Comparison of ENCODE assay signal across 29 cellular contexts in genomic region chr1:221933814-221934213, GRCh38.
DNase-seq lines count a peak whose midpoint lies in the region; ATAC-seq, FAIRE-seq and TF ChIP-seq lines count a peak whose summit lies in the region.
"Had no signal": no experiment of that assay in that cellular context is flagged by ENCODE, and none has a peak within 500 bp of the region (broad histone marks: within the 10 kb centered on the region; RNA-seq: fewer than 3 reads in every experiment).

No MANE protein-coding gene starts in this region.

- no peak for TF ChIP-seq RAD21 in A549 (conservative IDR thresholded peaks at IDR 0.05 in 1 of 2, IDR thresholded peaks at IDR 0.05 in 1 of 2)

- no peak for FAIRE-seq in A549 (lab: Jason Lieb, UNC)
- FAIRE-seq: A204.1 had no signal

- H3K4me3 ChIP-seq in A549, result no peak overlapping the region
- no peak overlapping the region for H3K4me3 ChIP-seq in HEK293 (ENCODE audit: low read depth, low read length)
- H3K4me3 ChIP-seq: BLaER1; BLaER1 treated with 17β-estradiol and CSF1 and Interleukin-3, amounts not matched to agents 10 nM and 100 nM had no signal

- CTCF ChIA-PET in A549 (lab: Yijun Ruan, JAX) (no interaction called here), HEK293 (lab: Yijun Ruan, JAX) (interaction anchor here (0.6 kb wide), 1 partner anchor 63 kb away, joined by 3 read pairs; no protein-coding TSS in a partner anchor)

- TF ChIP-seq POLR2A in A549 (IDR thresholded peaks at IDR 0.05; ENCODE audit: low read length), result no peak

- H3K4me1 ChIP-seq in A549, result no peaks in the 10 kb centered on the region
- H3K4me1 ChIP-seq in HEK293 (ENCODE audit: control insufficient read depth, insufficient read depth, low read length), result no peaks in the 10 kb centered on the region
- H3K4me1 ChIP-seq: BE2C, Caco-2 had no signal

- POLR2A ChIA-PET in A549 (lab: Yijun Ruan, JAX) (no interaction called here), HEK293 (lab: Yijun Ruan, JAX) (no interaction called here)

- DNase-seq in A549 (ENCODE audit: low read depth in 1 of 2, low spot score in 1 of 2), result no peak
- no peak for DNase-seq in stimulated activated naive CD4-positive, alpha-beta T cell treated with Interleukin-2 at 50 U/mL for 16 hours (lab: John Stamatoyannopoulos, UW)
- no peak for DNase-seq in SIG-M5 (lab: John Stamatoyannopoulos, UW)
- DNase-seq: 8988T; ACHN; AML-193; BE2C; C1 segment of cervical spinal cord; Caco-2; Calu3; CD4-positive, alpha-beta memory T cell; CD4-positive, alpha-beta T cell; CD4-positive, CD25-positive, alpha-beta regulatory T cell; CD8-positive, alpha-beta memory T cell; CD8-positive, alpha-beta T cell; COR-L47; DMS 273 treated with DMSO at 0.1 percent for 48 hours; DMS153; DMS53; DMS79; DMS79 treated with DMSO at 0.1 percent for 48 hours; DND-41; EL had no signal

- WGBS in A549 (ENCODE audit: missing lambda C conversion rate), result 81% methylated on average over 2 of the region's 2 CpGs

- TF ChIP-seq CTCF in A549 (IDR thresholded peaks at IDR 0.05) (no peak), HEK293 (tag by site-specific recombination; IDR thresholded peaks at IDR 0.05) (no peak)

- no peaks in the 10 kb centered on the region for H3K36me3 ChIP-seq in HEK293 (ENCODE audit: control insufficient read depth in 2 of 2, insufficient read depth in 1 of 2, low read length in 2 of 2)
- H3K36me3 ChIP-seq: BE2C; BLaER1; BLaER1 treated with 17β-estradiol and CSF1 and Interleukin-3, amounts not matched to agents 10 nM and 100 nM had no signal

- no peak for TF ChIP-seq EP300 in A549 (IDR thresholded peaks at IDR 0.05)

- H3K9me3 ChIP-seq in A549, result peaks cover 6% of the 10 kb centered on the region; the same call in 1 of the 3 replicates
- H3K9me3 ChIP-seq in HEK293 (ENCODE audit: control insufficient read depth, insufficient read depth, low read depth, low read length), result no peaks in the 10 kb centered on the region
- H3K9me3 ChIP-seq: BE2C, BLaER1, Caco-2 had no signal

- no peak overlapping the region for H3K4me2 ChIP-seq in A549
- H3K4me2 ChIP-seq: BLaER1; BLaER1 treated with 17β-estradiol and CSF1 and Interleukin-3, amounts not matched to agents 10 nM and 100 nM had no signal

- H3K27ac ChIP-seq in A549 (no peak overlapping the region), HEK293 (ENCODE audit: extremely low read depth, low read depth, low read length) (no peak overlapping the region)
- H3K27ac ChIP-seq: 22Rv1; BLaER1; BLaER1 treated with 17β-estradiol and CSF1 and Interleukin-3, amounts not matched to agents 10 nM and 100 nM; C4-2B had no signal

- no peak for ATAC-seq in A549
- ATAC-seq: CD8-positive, alpha-beta T cell had no signal

TF ChIP-seq in A549, 52 proteins besides CTCF, POLR2A, EP300 and RAD21:
- TF ChIP-seq FOSB (CRISPR knock-in tag; IDR thresholded peaks at IDR 0.05) (no peak), HOXB5 (CRISPR knock-in tag; IDR thresholded peaks at IDR 0.05) (no peak), ZC3H11A (IDR thresholded peaks at IDR 0.05) (0 out of 2 replicates have a peak, but pooled peaks have one; percentile 11), MYC (IDR thresholded peaks at IDR 0.05; ENCODE audit: borderline replicate concordance, low read length) (no peak)

TF ChIP-seq in HEK293, 187 proteins besides CTCF, POLR2A, EP300 and RAD21:
- TF ChIP-seq ZBTB8A (tag by site-specific recombination; IDR thresholded peaks at IDR 0.05) (peak; percentile 41; the same call in 1 of the 2 replicates), ZNF239 (tag by site-specific recombination; IDR thresholded peaks at IDR 0.05) (no peak), GFI1B (tag by site-specific recombination; IDR thresholded peaks at IDR 0.05) (no peak), ZXDB (tag by site-specific recombination; IDR thresholded peaks at IDR 0.05) (peak; percentile 35; the same call in 1 of the 2 replicates), GLIS2 (tag by site-specific recombination; IDR thresholded peaks at IDR 0.05) (no peak), ZBTB11 (tag by site-specific recombination; conservative IDR thresholded peaks at IDR 0.05; ENCODE audit: low read depth) (peak; percentile 54), ZNF223 (tag by site-specific recombination; IDR thresholded peaks at IDR 0.05) (no peak), ZNF394 (tag by site-specific recombination; IDR thresholded peaks at IDR 0.05; ENCODE audit: borderline replicate concordance) (peak; percentile 75; the same call in 1 of the 2 replicates), ZNF623 (tag by site-specific recombination; IDR thresholded peaks at IDR 0.05) (peak; percentile 33; the same call in 1 of the 2 replicates), ZNF140 (tag by site-specific recombination; IDR thresholded peaks at IDR 0.05) (peak; percentile 21; the same call in 1 of the 2 replicates), ZNF426 (tag by site-specific recombination; IDR thresholded peaks at IDR 0.05) (peak; percentile 67), ZNF518A (tag by site-specific recombination; conservative IDR thresholded peaks at IDR 0.05; ENCODE audit: low read depth) (peak; percentile 70; the same call in 1 of the 2 replicates), ZNF133 (tag by site-specific recombination; IDR thresholded peaks at IDR 0.05) (no peak), ZNF555 (tag by site-specific recombination; conservative IDR thresholded peaks at IDR 0.05) (peak; percentile 61)
TF ChIP-seq in HEK293: peak in this region for 9.
